7 cellular contexts compared by ENCODE assay signal in genomic region chr13:113904411-113904810, GRCh38. TPM values are rescaled to one million over a fixed set of nuclear protein-coding genes. Genes with fewer than 3 reads are reported as not detected.
DNase-seq lines count a peak whose midpoint lies in the region; ATAC-seq and TF ChIP-seq lines count a peak whose summit lies in the region.

No MANE protein-coding gene starts in this region.

- H2BK12ac ChIP-seq in mesenchymal stem cell (ENCODE audit: low read length in 2 of 2), result peak overlapping the region in 1 of 2 experiments; percentile 64

- WGBS in mesenchymal stem cell, result 64% methylated on average over 8 of the region's 8 CpGs

- no peak overlapping the region for H4K91ac ChIP-seq in mesenchymal stem cell (ENCODE audit: low read length)

- H3K4me2 ChIP-seq in PC-3 (ENCODE audit: low read length), result no peak overlapping the region
- H3K4me2 ChIP-seq in mesenchymal stem cell (ENCODE audit: low read length, poor library complexity, severe bottlenecking), result no peak overlapping the region

- ATAC-seq in PC-3 (peak; percentile 50; the same call in 1 of the 2 replicates), HG03520 (IDR thresholded peaks at IDR 0.05; ENCODE audit: unreplicated experiment) (no peak)
- no peak for ATAC-seq in stimulated activated memory B cell treated with anti-CD40 and anti-IgM and Interleukin-4, amounts not matched to agents 10 μg/mL and 1 μg/mL and 100 μg/mL, for 72 hours

- H3F3A ChIP-seq in PC-3 (ENCODE audit: low read length, unreplicated experiment), result no peaks in the 10 kb centered on the region

- H3K9me2 ChIP-seq in PC-3 (replicated peaks; ENCODE audit: low read length), result no peaks in the 10 kb centered on the region

- no peak overlapping the region for H3K18ac ChIP-seq in mesenchymal stem cell (ENCODE audit: low read depth in 1 of 2, low read length in 2 of 2)

- H2AFZ ChIP-seq in PC-3 (ENCODE audit: low read length) (no peak overlapping the region), mesenchymal stem cell (ENCODE audit: low read depth, low read length) (no peak overlapping the region)

- CTCF ChIA-PET in PC-3 (lab: Charles Lee), result no interaction called here

- intact Hi-C loops in PC-3 (cut with micrococcal nuclease), result no loop called here

- POLR2A ChIA-PET in PC-3 (lab: Charles Lee; ENCODE audit: unreplicated experiment), result no interaction called here

- H3K27me3 ChIP-seq in PC-3 (ENCODE audit: low read length), result no peaks in the 10 kb centered on the region
- H3K27me3 ChIP-seq in mesenchymal stem cell (ENCODE audit: control insufficient read depth in 1 of 2, insufficient read depth in 1 of 2, low read length in 2 of 2), result no peaks in the 10 kb centered on the region

- no peak overlapping the region for H3K4me3 Mint-ChIP-seq in stimulated activated memory B cell treated with anti-CD40 and anti-IgM and Interleukin-4, amounts not matched to agents 10 μg/mL and 1 μg/mL and 100 μg/mL, for 72 hours

- H3K9me3 ChIP-seq in PC-3 (ENCODE audit: low read length) (no peaks in the 10 kb centered on the region), mesenchymal stem cell (ENCODE audit: control insufficient read depth, low read length) (no peaks in the 10 kb centered on the region)

- H3K36me3 ChIP-seq in PC-3 (ENCODE audit: low read depth, low read length), result no peaks in the 10 kb centered on the region
- no peaks in the 10 kb centered on the region for H3K36me3 ChIP-seq in mesenchymal stem cell (ENCODE audit: control insufficient read depth in 1 of 2, insufficient read depth in 2 of 2, low read depth in 1 of 2, low read length in 2 of 2)

- no peak overlapping the region for H3K27ac ChIP-seq in PC-3 (ENCODE audit: low read length)
- H3K27ac ChIP-seq in mesenchymal stem cell (ENCODE audit: low read length, poor library complexity, severe bottlenecking), result no peak overlapping the region

- H3K9me3 Mint-ChIP-seq in stimulated activated memory B cell treated with anti-CD40 and anti-IgM and Interleukin-4, amounts not matched to agents 10 μg/mL and 1 μg/mL and 100 μg/mL, for 72 hours, result no peaks in the 10 kb centered on the region

- H4K20me1 ChIP-seq in PC-3 (ENCODE audit: low read length), result no peaks in the 10 kb centered on the region

- peaks cover 12% of the 10 kb centered on the region for H3K4me1 Mint-ChIP-seq in stimulated activated memory B cell treated with anti-CD40 and anti-IgM and Interleukin-4, amounts not matched to agents 10 μg/mL and 1 μg/mL and 100 μg/mL, for 72 hours

- H3K27ac Mint-ChIP-seq in stimulated activated memory B cell treated with anti-CD40 and anti-IgM and Interleukin-4, amounts not matched to agents 10 μg/mL and 1 μg/mL and 100 μg/mL, for 72 hours, result no peak overlapping the region

- H2BK5ac ChIP-seq in mesenchymal stem cell (ENCODE audit: low read depth, low read length, poor library complexity, severe bottlenecking), result no peak overlapping the region

- H3K4ac ChIP-seq in mesenchymal stem cell (ENCODE audit: low read depth in 1 of 2, low read length in 2 of 2), result no peak overlapping the region

- H3K4me3 ChIP-seq in PC-3 (ENCODE audit: low read length) (no peak overlapping the region), mesenchymal stem cell (ENCODE audit: insufficient read depth in 1 of 2, low read depth in 1 of 2, low read length in 2 of 2) (no peak overlapping the region)

- H3K23ac ChIP-seq in mesenchymal stem cell (ENCODE audit: low read length in 2 of 2), result no peak overlapping the region

- no peak overlapping the region for H2BK15ac ChIP-seq in mesenchymal stem cell (ENCODE audit: low read depth, poor library complexity, severe bottlenecking)

- H3K79me2 ChIP-seq in PC-3 (ENCODE audit: low read length), result no peaks in the 10 kb centered on the region

- in situ Hi-C loops in GM13976 (cut with MboI; ENCODE audit: low sequenced_read_pairs, unreplicated experiment), result no loop called here

- no peaks in the 10 kb centered on the region for H3K79me1 ChIP-seq in mesenchymal stem cell (replicated peaks; ENCODE audit: low read length, poor library complexity, severe bottlenecking)

- no peaks in the 10 kb centered on the region for H3K36me3 Mint-ChIP-seq in stimulated activated memory B cell treated with anti-CD40 and anti-IgM and Interleukin-4, amounts not matched to agents 10 μg/mL and 1 μg/mL and 100 μg/mL, for 72 hours

- no peak overlapping the region for H3K14ac ChIP-seq in mesenchymal stem cell (ENCODE audit: low read length in 2 of 2)

- no TSS peak for BruUV-seq in PC-3 (replicated peaks; lab: Mats Ljungman, UMichigan)

- peak; percentile 36 for TF ChIP-seq CTCF in GM13976 (IDR thresholded peaks at IDR 0.05; ENCODE audit: borderline replicate concordance, control extremely low read depth, extremely low read depth, insufficient read depth, missing control alignments)
- TF ChIP-seq CTCF in PC-3 (conservative IDR thresholded peaks at IDR 0.05; ENCODE audit: low read depth, low read length), result peak; percentile 54

- H3K4me1 ChIP-seq in PC-3 (ENCODE audit: insufficient read depth, low read length), result no peaks in the 10 kb centered on the region
- peaks cover 18% of the 10 kb centered on the region for H3K4me1 ChIP-seq in mesenchymal stem cell (ENCODE audit: control insufficient read depth, insufficient read depth, low read depth, low read length)

- H3K27me3 Mint-ChIP-seq in stimulated activated memory B cell treated with anti-CD40 and anti-IgM and Interleukin-4, amounts not matched to agents 10 μg/mL and 1 μg/mL and 100 μg/mL, for 72 hours, result peaks cover 30% of the 10 kb centered on the region

- peak overlapping the region; percentile 95 for H2AK5ac ChIP-seq in mesenchymal stem cell (ENCODE audit: low read length, severe bottlenecking)

- no peak overlapping the region for H2BK120ac ChIP-seq in mesenchymal stem cell (ENCODE audit: low read depth, low read length)

- H4K8ac ChIP-seq in mesenchymal stem cell (ENCODE audit: low read length), result no peak overlapping the region

- H3K9ac ChIP-seq in PC-3 (ENCODE audit: low read length), result no peak overlapping the region
- H3K9ac ChIP-seq in mesenchymal stem cell (ENCODE audit: low read length), result no peak overlapping the region

- DNase-seq in GM13976 (ENCODE audit: low spot score) (no peak), PC-3 (peak; percentile 37), dermis blood vessel endothelial cell (peak; percentile 80), mesenchymal stem cell (peak; percentile 41)
- no peak for DNase-seq in activated CD4-positive, CD25-positive, alpha-beta regulatory T cell (lab: John Stamatoyannopoulos, UW)

RNA-seq across cellular contexts. Expression of gene GAS6, which starts 40.5 kb away (rescaled TPM):
- total RNA-seq in PC-3 (2014; rRNA removed) (20.9 and 33.7 TPM in 2 replicates), dermis blood vessel endothelial cell (147 and 174 TPM in 2 replicates)
- 126 TPM for polyA plus RNA-seq in mesenchymal stem cell (2013, experiment 1 of 2)
- polyA plus RNA-seq in mesenchymal stem cell (2013, experiment 2 of 2), result 127 TPM

Comparison
In these comparisons a context has a peak if more than half of its experiments do, and no peak if none do; other contexts are left out.
1. DNase-seq: peak in PC-3 (single experiment), dermis blood vessel endothelial cell (single experiment) and mesenchymal stem cell (single experiment); none in GM13976 (single experiment) and activated CD4-positive, CD25-positive, alpha-beta regulatory T cell (0 of 4).